In genomic region chr1:25897754-25898153, GRCh38 we compare ENCODE assay signal across 20 cellular contexts. TPM values are rescaled to one million over a fixed set of nuclear protein-coding genes. Genes with fewer than 3 reads are reported as not detected.
DNase-seq lines count a peak whose midpoint lies in the region; ATAC-seq and TF ChIP-seq lines count a peak whose summit lies in the region.
"Had no signal": no experiment of that assay in that cellular context is flagged by ENCODE, and none has a peak within 500 bp of the region (broad histone marks: within the 10 kb centered on the region; RNA-seq: fewer than 3 reads in every experiment).

No MANE protein-coding gene starts in this region.

- H3K4me2 ChIP-seq in BLaER1 treated with 17β-estradiol and CSF1 and Interleukin-3, amounts not matched to agents 10 nM and 100 nM = peak overlapping the region in 1 of 11 experiments; percentile 32; a peak in 3 of 22 replicates
- H3K4me2 ChIP-seq in osteoblast (ENCODE audit: insufficient read depth, low read length) = no peak overlapping the region
- H3K4me2 ChIP-seq: hepatocyte had no signal

- peaks cover 10 to 14% of the 10 kb centered on the region in 2 donors for H3K4me1 Mint-ChIP-seq in immature natural killer cell

- no peaks in the 10 kb centered on the region for H3K9me3 ChIP-seq in BLaER1 treated with 17β-estradiol and CSF1 and Interleukin-3, amounts not matched to agents 10 nM and 100 nM (replicated peaks in 1 of 11)
- H3K9me3 ChIP-seq in HEK293 (ENCODE audit: control insufficient read depth, insufficient read depth, low read depth, low read length) (no peaks in the 10 kb centered on the region), osteoblast (ENCODE audit: low read depth, low read length) (no peaks in the 10 kb centered on the region), lower lobe of right lung (no peaks in the 10 kb centered on the region)

- H3K27me3 ChIP-seq in BLaER1 treated with 17β-estradiol and CSF1 and Interleukin-3, amounts not matched to agents 10 nM and 100 nM = no peaks in the 10 kb centered on the region
- H3K27me3 ChIP-seq in osteoblast (ENCODE audit: insufficient read depth, low read length) (no peaks in the 10 kb centered on the region), lower lobe of right lung (ENCODE audit: low read depth) (no peaks in the 10 kb centered on the region)
- H3K27me3 ChIP-seq: brain microvascular endothelial cell, hepatocyte had no signal

- H3K4me3 ChIP-seq in BLaER1 treated with 17β-estradiol and CSF1 and Interleukin-3, amounts not matched to agents 10 nM and 100 nM = no peak overlapping the region
- no peak overlapping the region for H3K4me3 ChIP-seq in HEK293 (ENCODE audit: low read depth, low read length)
- H3K4me3 ChIP-seq in osteoblast (ENCODE audit: insufficient read depth, low read length) = no peak overlapping the region
- H3K4me3 ChIP-seq in lower lobe of right lung = no peak overlapping the region
- H3K4me3 ChIP-seq: hepatocyte had no signal

- H3K9me3 Mint-ChIP-seq in immature natural killer cell = no peaks in the 10 kb centered on the region
- H3K9me3 Mint-ChIP-seq: dendritic cell treated with granulocyte-macrophage colony-stimulating factor and Interleukin-4, amounts not matched to agents 40 ng/mL and 50 ng/mL, for 4 days had no signal

- CTCF ChIA-PET in HEK293 (lab: Yijun Ruan, JAX) = interaction anchor here (0.5 to 4.3 kb wide), 4 partner anchors 7 to 648 kb away, joined by 3 to 86 read pairs (median 19); partner anchors contain the start of genes PAFAH2 and STMN1

- intact Hi-C loops in lower lobe of right lung (cut with DNase I) = no loop called here

- peak overlapping the region; percentile 1 for H2AFZ ChIP-seq in osteoblast (ENCODE audit: low read length)
- H2AFZ ChIP-seq: hepatocyte had no signal

- H3K4me1 ChIP-seq in BLaER1 treated with 17β-estradiol and CSF1 and Interleukin-3, amounts not matched to agents 10 nM and 100 nM = peaks cover 24 to 60% (median 32%) of the 10 kb centered on the region in 10 experiments
- H3K4me1 ChIP-seq in HEK293 (ENCODE audit: control insufficient read depth, insufficient read depth, low read length) (no peaks in the 10 kb centered on the region), osteoblast (ENCODE audit: insufficient read depth, low read length) (peaks cover 26% of the 10 kb centered on the region), lower lobe of right lung (peaks cover 19% of the 10 kb centered on the region)

- H3K79me2 ChIP-seq in osteoblast (ENCODE audit: insufficient read depth, low read length) = peaks cover 36% of the 10 kb centered on the region

- POLR2A ChIA-PET in HEK293 (lab: Yijun Ruan, JAX) = interaction anchor here (1.4 to 3.4 kb wide), 3 partner anchors 23 to 100 kb away, joined by 3 to 30 read pairs (median 3); partner anchors contain the start of genes PAFAH2 and PAQR7

- TF ChIP-seq CTCF in HEK293 (tag by site-specific recombination; IDR thresholded peaks at IDR 0.05) (no peak), osteoblast (IDR thresholded peaks at IDR 0.05; ENCODE audit: extremely low read depth, low read depth, low read length) (no peak), lower lobe of right lung (IDR thresholded peaks at IDR 0.05) (no peak)

- peak overlapping the region in 7 of 11 experiments; percentile 4 to 32 (median 13); a peak in 7 of 22 replicates for H3K27ac ChIP-seq in BLaER1 treated with 17β-estradiol and CSF1 and Interleukin-3, amounts not matched to agents 10 nM and 100 nM
- H3K27ac ChIP-seq in HEK293 (ENCODE audit: extremely low read depth, low read depth, low read length) (no peak overlapping the region), osteoblast (ENCODE audit: low read depth, low read length) (no peak overlapping the region), lower lobe of right lung (no peak overlapping the region)
- H3K27ac ChIP-seq: brain microvascular endothelial cell, epithelial cell of prostate, hepatocyte had no signal

- H3K27me3 Mint-ChIP-seq in immature natural killer cell (ENCODE audit: low read depth in 3 of 3) = peaks cover 0 to 5% (median 0%) of the 10 kb centered on the region in 3 donors
- H3K27me3 Mint-ChIP-seq: dendritic cell treated with granulocyte-macrophage colony-stimulating factor and Interleukin-4, amounts not matched to agents 40 ng/mL and 50 ng/mL, for 4 days; T-helper 17 cell had no signal

- H3K9ac ChIP-seq in BLaER1 treated with 17β-estradiol and CSF1 and Interleukin-3, amounts not matched to agents 10 nM and 100 nM = peak overlapping the region in 6 of 11 experiments; percentile 9 to 34 (median 20); a peak in 6 of 22 replicates

- no peak overlapping the region for H3K4me3 Mint-ChIP-seq in immature natural killer cell
- H3K4me3 Mint-ChIP-seq: dendritic cell treated with granulocyte-macrophage colony-stimulating factor and Interleukin-4, amounts not matched to agents 40 ng/mL and 50 ng/mL, for 4 days; T-helper 17 cell had no signal

- peaks cover 0 to 8% (median 6%) of the 10 kb centered on the region in 3 donors for H3K36me3 Mint-ChIP-seq in immature natural killer cell

- DNase-seq in cerebellar cortex (ENCODE audit: low spot score) (peak; percentile 44), osteoblast (ENCODE audit: insufficient read length, low spot score, missing footprints) (no peak), immature natural killer cell (no peak), lower lobe of right lung (no peak), activated gamma-delta T cell treated with Interleukin-2 at 50 U/mL for 16 hours (no peak)
- DNase-seq: activated CD8-positive, alpha-beta memory T cell treated with anti-CD3 and anti-CD28 coated beads for 24 hours; brain microvascular endothelial cell; foreskin fibroblast; mesendoderm; NCI-H1048; NCI-H2029 treated with DMSO at 0.1 percent for 48 hours; NCI-H510A; SHP77 treated with DMSO at 0.1 percent for 48 hours; stimulated activated CD8-positive, alpha-beta memory T cell treated with anti-CD3 and anti-CD28 coated beads, Interleukin-4, amount 100 ng/mL, for 48 hours; T-helper 17 cell had no signal

- peaks cover 23 to 93% (median 80%) of the 10 kb centered on the region in 11 experiments for H3K36me3 ChIP-seq in BLaER1 treated with 17β-estradiol and CSF1 and Interleukin-3, amounts not matched to agents 10 nM and 100 nM
- H3K36me3 ChIP-seq in HEK293 (ENCODE audit: control insufficient read depth in 2 of 2, insufficient read depth in 1 of 2, low read length in 2 of 2) (peaks cover 28 to 71% of the 10 kb centered on the region in 2 experiments), osteoblast (ENCODE audit: insufficient read depth, low read length) (peaks cover 35% of the 10 kb centered on the region), lower lobe of right lung (peaks cover 20% of the 10 kb centered on the region)

- peaks cover 0 to 72% (median 53%) of the 10 kb centered on the region in 11 experiments; a peak in 15 of 22 replicates for H4K20me1 ChIP-seq in BLaER1 treated with 17β-estradiol and CSF1 and Interleukin-3, amounts not matched to agents 10 nM and 100 nM
- H4K20me1 ChIP-seq in osteoblast (ENCODE audit: insufficient read depth, low read length) = no peaks in the 10 kb centered on the region

- ATAC-seq in lower lobe of right lung = no peak
- ATAC-seq: T-helper 17 cell had no signal

- no peak overlapping the region for H3K27ac Mint-ChIP-seq in immature natural killer cell
- H3K27ac Mint-ChIP-seq: dendritic cell treated with granulocyte-macrophage colony-stimulating factor and Interleukin-4, amounts not matched to agents 40 ng/mL and 50 ng/mL, for 4 days; T-helper 17 cell had no signal

TF ChIP-seq in HEK293, 187 proteins besides CTCF, POLR2A, EP300 and RAD21:
- TF ChIP-seq ZBTB48 (tag by site-specific recombination; IDR thresholded peaks at IDR 0.05) (0 out of 2 replicates have a peak, but pooled peaks have one; percentile 30), ZNF221 (tag by site-specific recombination; IDR thresholded peaks at IDR 0.05; ENCODE audit: borderline replicate concordance) (no peak)
TF ChIP-seq in HEK293: peak in this region for 1.

RNA-seq across cellular contexts. Expression of gene STMN1, which starts 8.5 kb away (rescaled TPM):
- 34.7 and 35.1 TPM in 2 replicates for total RNA-seq in osteoblast
- 100 to 1,000 TPM; 135 to 156 (median 138) TPM for polyA plus RNA-seq in immature natural killer cell
- total RNA-seq in lower lobe of right lung = 56.6 TPM

RNA-seq across cellular contexts. Expression of gene PAQR7, which starts 22.2 kb away (rescaled TPM):
- 9.8 and 11.2 TPM in 2 replicates for total RNA-seq in osteoblast
- under 1 TPM in 2 of 3 donors, not detected in 1; 0.32 to 0.35 TPM for polyA plus RNA-seq in immature natural killer cell
- total RNA-seq in lower lobe of right lung = 9.3 TPM

RNA-seq across cellular contexts. Expression of gene AUNIP, which starts 38.5 kb away (rescaled TPM):
- total RNA-seq in osteoblast (0.72 and 0.88 TPM in 2 replicates), lower lobe of right lung (not detected)
- under 1 TPM in 2 of 3 donors, not detected in 1; 0.31 to 0.37 TPM for polyA plus RNA-seq in immature natural killer cell

Comparison
In these comparisons a context has a peak if more than half of its experiments do, and no peak if none do; other contexts are left out.
1. H3K27ac ChIP-seq: peak in BLaER1 treated with 17β-estradiol and CSF1 and Interleukin-3, amounts not matched to agents 10 nM and 100 nM (7 of 11); none in HEK293 (single experiment), osteoblast (single experiment) and lower lobe of right lung (single experiment).